8 cellular contexts compared by ENCODE assay signal in genomic region chr14:34629657-34630529, GRCh38. TPM values are rescaled to one million over a fixed set of nuclear protein-coding genes. Genes with fewer than 3 reads are reported as not detected.
DNase-seq lines count a peak whose midpoint lies in the region; ATAC-seq and TF ChIP-seq lines count a peak whose summit lies in the region.

SNX6 (minus strand) TSS chr14:34630148; CDS start chr14:34630116, 32 bp downstream.

- peaks cover 4% of the 10 kb centered on the region for H3K9me3 Mint-ChIP-seq in activated T-helper 1 cell treated with anti-CD3 and anti-CD28 coated beads, Interleukin-12 subunit alpha, Interleukin-12 subunit beta, Interleukin-2, Interleukin-4 antibody, amounts not matched to agents 30 ng/mL and 10 ng/mL and 1 ng/mL, durations not matched to agents 14 hours and 24 hours and 36 hours
- H3K9me3 Mint-ChIP-seq in naive B cell, result no peaks in the 10 kb centered on the region
- no peaks in the 10 kb centered on the region for H3K9me3 Mint-ChIP-seq in stimulated activated memory B cell treated with anti-CD40 and anti-IgM and Interleukin-4, amounts not matched to agents 10 μg/mL and 1 μg/mL and 100 μg/mL, for 72 hours

- no peak for TF ChIP-seq CTCF in Peyer's patch (IDR thresholded peaks at IDR 0.05)

- ATAC-seq in GM21381 (IDR thresholded peaks at IDR 0.05; ENCODE audit: unreplicated experiment) (peak; percentile 94), naive B cell (ENCODE audit: low read depth in 2 of 2) (peak; percentile 96 to 97)
- peak; percentile 99 for ATAC-seq in stimulated activated memory B cell treated with anti-CD40 and anti-IgM and Interleukin-4, amounts not matched to agents 10 μg/mL and 1 μg/mL and 100 μg/mL, for 72 hours

- H3K36me3 Mint-ChIP-seq in activated T-helper 1 cell treated with anti-CD3 and anti-CD28 coated beads, Interleukin-12 subunit alpha, Interleukin-12 subunit beta, Interleukin-2, Interleukin-4 antibody, amounts not matched to agents 30 ng/mL and 10 ng/mL and 1 ng/mL, durations not matched to agents 14 hours and 24 hours and 36 hours (ENCODE audit: low read depth), result peaks cover 15% of the 10 kb centered on the region
- peaks cover 0 to 8% of the 10 kb centered on the region in 2 donors for H3K36me3 Mint-ChIP-seq in naive B cell
- peaks cover 2% of the 10 kb centered on the region for H3K36me3 Mint-ChIP-seq in stimulated activated memory B cell treated with anti-CD40 and anti-IgM and Interleukin-4, amounts not matched to agents 10 μg/mL and 1 μg/mL and 100 μg/mL, for 72 hours

- H3K27me3 ChIP-seq in Peyer's patch, result no peaks in the 10 kb centered on the region

- peak within 1 kb of the TSS; percentile 99 for H3K27ac Mint-ChIP-seq in activated T-helper 1 cell treated with anti-CD3 and anti-CD28 coated beads, Interleukin-12 subunit alpha, Interleukin-12 subunit beta, Interleukin-2, Interleukin-4 antibody, amounts not matched to agents 30 ng/mL and 10 ng/mL and 1 ng/mL, durations not matched to agents 14 hours and 24 hours and 36 hours
- peak within 1 kb of the TSS; percentile 90 to 97 (median 93) for H3K27ac Mint-ChIP-seq in naive B cell
- H3K27ac Mint-ChIP-seq in stimulated activated memory B cell treated with anti-CD40 and anti-IgM and Interleukin-4, amounts not matched to agents 10 μg/mL and 1 μg/mL and 100 μg/mL, for 72 hours, result peak within 1 kb of the TSS; percentile 82

- peaks cover 11% of the 10 kb centered on the region for H3K27me3 Mint-ChIP-seq in activated T-helper 1 cell treated with anti-CD3 and anti-CD28 coated beads, Interleukin-12 subunit alpha, Interleukin-12 subunit beta, Interleukin-2, Interleukin-4 antibody, amounts not matched to agents 30 ng/mL and 10 ng/mL and 1 ng/mL, durations not matched to agents 14 hours and 24 hours and 36 hours (ENCODE audit: insufficient read depth)
- no peaks in the 10 kb centered on the region for H3K27me3 Mint-ChIP-seq in naive B cell
- H3K27me3 Mint-ChIP-seq in stimulated activated memory B cell treated with anti-CD40 and anti-IgM and Interleukin-4, amounts not matched to agents 10 μg/mL and 1 μg/mL and 100 μg/mL, for 72 hours, result no peaks in the 10 kb centered on the region

- H3K4me1 ChIP-seq in Peyer's patch, result peaks cover 0 to 8% (median 0%) of the 10 kb centered on the region in 4 donors

- peak; percentile 51 to 64 for TF ChIP-seq POLR2A in Peyer's patch (IDR thresholded peaks at IDR 0.05)

- H3K36me3 ChIP-seq in Peyer's patch, result peaks cover 0 to 10% (median 0%) of the 10 kb centered on the region in 3 donors

- peak within 1 kb of the TSS; percentile 74 to 100 (median 95) for H3K4me3 ChIP-seq in Peyer's patch

- DNase-seq in DMS114 treated with DMSO at 0.1 percent for 48 hours (lab: John Stamatoyannopoulos, UW; ENCODE audit: unreplicated experiment) (peak; percentile 49), HUDEP-2 (lab: John Stamatoyannopoulos, UW; ENCODE audit: unreplicated experiment in 76 of 76) (peak in 67 of 76 experiments; percentile 5 to 78 (median 55)), Peyer's patch (peak; percentile 77 to 91 (median 88)), fibroblast of gingiva (ENCODE audit: low read depth) (peak; percentile 72), naive B cell (peak; percentile 81)
- peak; percentile 76 for DNase-seq in activated T-helper 1 cell treated with anti-CD3 and anti-CD28 coated beads, Interleukin-12 subunit alpha, Interleukin-12 subunit beta, Interleukin-2, Interleukin-4 antibody, amounts not matched to agents 30 ng/mL and 10 ng/mL and 1 ng/mL, durations not matched to agents 14 hours and 24 hours and 36 hours (ENCODE audit: low spot score)

- H3K9me3 ChIP-seq in Peyer's patch, result no peaks in the 10 kb centered on the region

- intact Hi-C loops in activated T-helper 1 cell treated with anti-CD3 and anti-CD28 coated beads, Interleukin-12 subunit alpha, Interleukin-12 subunit beta, Interleukin-2, Interleukin-4 antibody, amounts not matched to agents 30 ng/mL and 10 ng/mL and 1 ng/mL, durations not matched to agents 14 hours and 24 hours and 36 hours (cut with micrococcal nuclease), result loop anchor here (1.0 to 5.0 kb wide), 9 partner anchors 15 to 787 kb away; partner anchors contain the start of genes CFL2, FAM177A1, PRORP and PSMA6

- H3K4me3 Mint-ChIP-seq in activated T-helper 1 cell treated with anti-CD3 and anti-CD28 coated beads, Interleukin-12 subunit alpha, Interleukin-12 subunit beta, Interleukin-2, Interleukin-4 antibody, amounts not matched to agents 30 ng/mL and 10 ng/mL and 1 ng/mL, durations not matched to agents 14 hours and 24 hours and 36 hours, result peak within 1 kb of the TSS; percentile 95
- H3K4me3 Mint-ChIP-seq in naive B cell, result peak within 1 kb of the TSS; percentile 91 to 99 (median 96)
- peak within 1 kb of the TSS; percentile 84 for H3K4me3 Mint-ChIP-seq in stimulated activated memory B cell treated with anti-CD40 and anti-IgM and Interleukin-4, amounts not matched to agents 10 μg/mL and 1 μg/mL and 100 μg/mL, for 72 hours

- H3K27ac ChIP-seq in Peyer's patch, result peak within 1 kb of the TSS; percentile 86 to 98 (median 94)

- H3K4me1 Mint-ChIP-seq in activated T-helper 1 cell treated with anti-CD3 and anti-CD28 coated beads, Interleukin-12 subunit alpha, Interleukin-12 subunit beta, Interleukin-2, Interleukin-4 antibody, amounts not matched to agents 30 ng/mL and 10 ng/mL and 1 ng/mL, durations not matched to agents 14 hours and 24 hours and 36 hours (ENCODE audit: low read depth), result peaks cover 8% of the 10 kb centered on the region
- peaks cover 14 to 33% (median 15%) of the 10 kb centered on the region in 3 donors for H3K4me1 Mint-ChIP-seq in naive B cell
- peaks cover 13% of the 10 kb centered on the region for H3K4me1 Mint-ChIP-seq in stimulated activated memory B cell treated with anti-CD40 and anti-IgM and Interleukin-4, amounts not matched to agents 10 μg/mL and 1 μg/mL and 100 μg/mL, for 72 hours

RNA-seq across cellular contexts. Expression of gene SNX6, which starts in this region (rescaled TPM):
- 10 to 100 TPM; 46.8 to 90.2 (median 64.9) TPM for total RNA-seq in Peyer's patch
- total RNA-seq in activated T-helper 1 cell treated with anti-CD3 and anti-CD28 coated beads, Interleukin-12 subunit alpha, Interleukin-12 subunit beta, Interleukin-2, Interleukin-4 antibody, amounts not matched to agents 30 ng/mL and 10 ng/mL and 1 ng/mL, durations not matched to agents 14 hours and 24 hours and 36 hours, result 70.3 and 75.6 TPM in 2 replicates
- 100 to 1,000 TPM in 5 of 6 donors, 10 to 100 TPM in 1; 89.3 to 127 (median 110) TPM for polyA plus RNA-seq in naive B cell (ENCODE audit: low read depth in 6 of 6)

Comparison
In these comparisons a context has a peak if more than half of its experiments do, and no peak if none do; other contexts are left out.
1. Peak in every context shown above with its lines: DNase-seq, ATAC-seq, H3K4me3 ChIP-seq and H3K27ac ChIP-seq.